ENCODE assay signal across 28 cellular contexts in genomic region chr21:42834730-42835191, GRCh38. TPM values are rescaled to one million over a fixed set of nuclear protein-coding genes. Genes with fewer than 3 reads are reported as not detected.
A peak's percentile ranks its signal among the peaks of the same experiment; 100 is the strongest.
DNase-seq lines count a peak whose midpoint lies in the region; ATAC-seq and TF ChIP-seq lines count a peak whose summit lies in the region.
"Had no signal": no experiment of that assay in that cellular context is flagged by ENCODE, and none has a peak within 500 bp of the region (broad histone marks: within the 10 kb centered on the region; RNA-seq: fewer than 3 reads in every experiment).

No MANE protein-coding gene starts in this region.

- no peak overlapping the region for H3K4ac ChIP-seq in IMR-90 (ENCODE audit: low read depth, low read length)

- no peaks in the 10 kb centered on the region for H3K9me3 ChIP-seq in SK-N-SH
- no peaks in the 10 kb centered on the region for H3K9me3 ChIP-seq in IMR-90 (ENCODE audit: control insufficient read depth, insufficient read depth, low read length)
- H3K9me3 ChIP-seq in endodermal cell (ENCODE audit: control insufficient read depth, low read length): peaks cover 3% of the 10 kb centered on the region
- no peaks in the 10 kb centered on the region for H3K9me3 ChIP-seq in osteoblast (ENCODE audit: low read depth, low read length)
- H3K9me3 ChIP-seq: body of pancreas had no signal

- intact Hi-C loops in IMR-90 (cut with micrococcal nuclease): no loop called here

- H2AFZ ChIP-seq in SK-N-SH (ENCODE audit: low read depth) (no peak overlapping the region), IMR-90 (replicated peaks; ENCODE audit: low read length, poor library complexity) (no peak overlapping the region), osteoblast (ENCODE audit: low read length) (no peak overlapping the region)
- H2AFZ ChIP-seq: hepatocyte had no signal

- no peak overlapping the region for H2BK120ac ChIP-seq in IMR-90 (ENCODE audit: low read depth, low read length)

- DNase-seq in SK-N-SH (peak; percentile 21), IMR-90 (no peak), endodermal cell (peak; percentile 47), osteoblast (ENCODE audit: insufficient read length, low spot score, missing footprints) (peak; percentile 38), islet precursor cell (no peak), NCI-H187 treated with DMSO at 0.1 percent for 48 hours (lab: John Stamatoyannopoulos, UW) (no peak)
- DNase-seq: activated CD4-positive, alpha-beta T cell treated with anti-CD3 and anti-CD28 coated beads for 1 hour; body of pancreas; CD4-positive, CD25-positive, alpha-beta regulatory T cell; DMS 273 treated with DMSO at 0.1 percent for 48 hours; effector CD4-positive, alpha-beta T cell; erythroblast; foreskin keratinocyte; immature natural killer cell; KG1; MM.1S; NCI-H1436; NCI-H524; nephron progenitor cell; NK-92 treated with Interleukin-12 subunit alpha and Interleukin-12 subunit beta, amount 100 ng/mL, for 24 hours; stimulated activated CD8-positive, alpha-beta memory T cell treated with anti-CD3 and anti-CD28 coated beads, Interleukin-4, amount 100 ng/mL, for 48 hours; trophoblast cell had no signal

- no peak overlapping the region for H3K4me3 Mint-ChIP-seq in endodermal cell
- H3K4me3 Mint-ChIP-seq: CD4-positive, CD25-positive, alpha-beta regulatory T cell; immature natural killer cell; nephron progenitor cell; T-cell had no signal

- no peak overlapping the region for H3K18ac ChIP-seq in IMR-90 (ENCODE audit: low read depth, low read length)

- in situ Hi-C loops in IMR-90 (cut with MboI; ENCODE audit: low sequenced_read_pairs): loop anchor here (25.0 kb wide), 1 partner anchor 672 kb away; no protein-coding TSS in a partner anchor

- H3K79me2 ChIP-seq in SK-N-SH (ENCODE audit: insufficient read depth) (no peaks in the 10 kb centered on the region), osteoblast (ENCODE audit: insufficient read depth, low read length) (no peaks in the 10 kb centered on the region)
- H3K79me2 ChIP-seq: hepatocyte had no signal

- H3K9me1 ChIP-seq in IMR-90 (ENCODE audit: insufficient read depth, low read length): 0 out of 2 replicates have a peak, but pooled peaks cover 5% of the 10 kb centered on the region

- no peak overlapping the region for H2BK20ac ChIP-seq in IMR-90 (ENCODE audit: low read depth, low read length)

- H3K4me3 ChIP-seq in SK-N-SH (ENCODE audit: low read depth in 2 of 2, low read length in 1 of 2) (no peak overlapping the region), IMR-90 (ENCODE audit: insufficient read depth, low read depth, low read length) (no peak overlapping the region), endodermal cell (ENCODE audit: low read length) (no peak overlapping the region), osteoblast (ENCODE audit: insufficient read depth, low read length) (no peak overlapping the region)
- H3K4me3 ChIP-seq: body of pancreas, hepatocyte had no signal

- no peaks in the 10 kb centered on the region for H3K9me2 ChIP-seq in SK-N-SH

- TF ChIP-seq CTCF in SK-N-SH (IDR thresholded peaks at IDR 0.05) (no peak), IMR-90 (conservative IDR thresholded peaks at IDR 0.05; ENCODE audit: low read depth, low read length) (no peak), endodermal cell (conservative IDR thresholded peaks at IDR 0.05) (no peak), osteoblast (IDR thresholded peaks at IDR 0.05; ENCODE audit: extremely low read depth, low read depth, low read length) (no peak)

- peaks cover 0 to 9% of the 10 kb centered on the region in 2 experiments; a peak in 1 of 4 replicates for H3K4me1 ChIP-seq in SK-N-SH (ENCODE audit: control insufficient read depth in 1 of 2, insufficient read depth in 2 of 2, low read depth in 1 of 2, low read length in 1 of 2)
- H3K4me1 ChIP-seq in IMR-90 (ENCODE audit: control insufficient read depth, insufficient read depth, low read length): no peaks in the 10 kb centered on the region
- no peaks in the 10 kb centered on the region for H3K4me1 ChIP-seq in endodermal cell (ENCODE audit: control insufficient read depth, insufficient read depth, low read length)
- no peaks in the 10 kb centered on the region for H3K4me1 ChIP-seq in osteoblast (ENCODE audit: insufficient read depth, low read length)
- H3K4me1 ChIP-seq: foreskin keratinocyte had no signal

- H3K36me3 Mint-ChIP-seq in endodermal cell (ENCODE audit: low read depth): peaks cover 45% of the 10 kb centered on the region

- H2AK5ac ChIP-seq in IMR-90 (ENCODE audit: low read depth, low read length): no peak overlapping the region

- WGBS in SK-N-SH (ENCODE audit: low lambda C conversion rate): 94% methylated on average over 10 of the region's 13 CpGs
- WGBS in IMR-90 (ENCODE audit: extremely low coverage in 2 of 2, insufficient read length in 1 of 2), 2 experiments: no CpG with 5 or more reads among the region's 13 CpGs
- WGBS in endodermal cell (ENCODE audit: insufficient coverage in 1 of 2, insufficient read length in 1 of 2), 2 experiments: 94 to 95% methylated on average over 7 to 13 of the region's 13 CpGs

- no peaks in the 10 kb centered on the region for H3K9me3 Mint-ChIP-seq in endodermal cell
- H3K9me3 Mint-ChIP-seq: activated T-helper 2 cell treated with anti-CD3 and anti-CD28 coated beads, Interferon-gamma antibody, Interleukin-2, Interleukin-4, amounts not matched to agents 10 μg/mL and 5 μg/mL and 100 μg/mL, durations not matched to agents 14 hours and 24 hours and 36 hours; CD4-positive, CD25-positive, alpha-beta regulatory T cell; T-cell had no signal

- BruUV-seq in IMR-90 (replicated peaks; lab: Mats Ljungman, UMichigan): no TSS peak

- H3K27ac ChIP-seq in SK-N-SH (ENCODE audit: low read depth in 2 of 2, low read length in 1 of 2) (no peak overlapping the region), IMR-90 (ENCODE audit: insufficient read depth, low read length) (no peak overlapping the region), endodermal cell (ENCODE audit: low read depth, low read length) (no peak overlapping the region), osteoblast (ENCODE audit: low read depth, low read length) (no peak overlapping the region)
- H3K27ac ChIP-seq: 22Rv1, body of pancreas, foreskin keratinocyte, hepatocyte had no signal

- H4K91ac ChIP-seq in IMR-90 (ENCODE audit: insufficient read depth, low read depth, low read length): no peak overlapping the region

- dilution Hi-C loops in IMR-90 (cut with HindIII; ENCODE audit: low sequenced_read_pairs, unreplicated experiment): no loop called here

- H2BK5ac ChIP-seq in IMR-90 (ENCODE audit: low read depth, low read length, poor library complexity, severe bottlenecking): no peak overlapping the region

- H3K4me1 Mint-ChIP-seq in endodermal cell: peaks cover 8% of the 10 kb centered on the region

- H3K27me3 ChIP-seq in SK-N-SH (ENCODE audit: insufficient read depth) (no peaks in the 10 kb centered on the region), IMR-90 (ENCODE audit: control insufficient read depth, insufficient read depth, low read length) (no peaks in the 10 kb centered on the region), endodermal cell (ENCODE audit: control insufficient read depth, insufficient read depth, low read length, poor library complexity, severe bottlenecking) (no peaks in the 10 kb centered on the region), osteoblast (ENCODE audit: insufficient read depth, low read length) (no peaks in the 10 kb centered on the region)
- H3K27me3 ChIP-seq: body of pancreas, hepatocyte had no signal

- POLR2A ChIA-PET in SK-N-SH (lab: Yijun Ruan, JAX): no interaction called here
- POLR2A ChIA-PET in IMR-90 (lab: Charles Lee; ENCODE audit: unreplicated experiment): no interaction called here

- H2BK15ac ChIP-seq in IMR-90 (ENCODE audit: low read depth, low read length): no peak overlapping the region

- no peak overlapping the region for H3K56ac ChIP-seq in IMR-90 (ENCODE audit: extremely low read depth, insufficient read depth, low read length)

- H4K20me1 ChIP-seq in SK-N-SH (ENCODE audit: insufficient read depth) (no peaks in the 10 kb centered on the region), IMR-90 (ENCODE audit: insufficient read depth, low read length) (no peaks in the 10 kb centered on the region), osteoblast (ENCODE audit: insufficient read depth, low read length) (no peaks in the 10 kb centered on the region)

- no peak for TF ChIP-seq POLR2A in IMR-90 (IDR thresholded peaks at IDR 0.05; ENCODE audit: low read depth, low read length)

- H4K8ac ChIP-seq in IMR-90 (ENCODE audit: low read depth in 2 of 2, low read length in 2 of 2): no peak overlapping the region

- ATAC-seq in SK-N-SH treated with all-trans-retinoic acid at 6 μM for 48 hours (no peak), IMR-90 (ENCODE audit: low read depth) (no peak; the same call in 1 of the 2 replicates), GM18517 (IDR thresholded peaks at IDR 0.05; ENCODE audit: unreplicated experiment) (no peak)
- ATAC-seq: body of pancreas, foreskin keratinocyte, T-cell had no signal

- CTCF ChIA-PET in SK-N-SH (lab: Yijun Ruan, JAX) (interaction anchor here (1.0 kb wide), 1 partner anchor 184 kb away, joined by 3 read pairs; no protein-coding TSS in a partner anchor), IMR-90 (lab: Yijun Ruan, JAX) (no interaction called here)

- H3K27me3 Mint-ChIP-seq in endodermal cell (ENCODE audit: insufficient read depth): peaks cover 2% of the 10 kb centered on the region
- H3K27me3 Mint-ChIP-seq: T-cell had no signal

- TF ChIP-seq RAD21 in SK-N-SH (IDR thresholded peaks at IDR 0.05; ENCODE audit: low read length) (no peak), IMR-90 (IDR thresholded peaks at IDR 0.05; ENCODE audit: low read length) (no peak)

- no peaks in the 10 kb centered on the region for H3K79me1 ChIP-seq in IMR-90 (ENCODE audit: low read depth in 1 of 2, low read length in 2 of 2)

- peak overlapping the region; percentile 39 for H2AK9ac ChIP-seq in IMR-90 (replicated peaks; ENCODE audit: low read depth, low read length, poor library complexity)

- H3K4me2 ChIP-seq in SK-N-SH (no peak overlapping the region), IMR-90 (ENCODE audit: low read depth, low read length) (no peak overlapping the region), osteoblast (ENCODE audit: insufficient read depth, low read length) (no peak overlapping the region)
- H3K4me2 ChIP-seq: hepatocyte had no signal

- H3K23ac ChIP-seq in IMR-90 (ENCODE audit: low read depth, low read length): no peak overlapping the region

- H3K27ac Mint-ChIP-seq in endodermal cell: no peak overlapping the region
- H3K27ac Mint-ChIP-seq: activated T-helper 2 cell treated with anti-CD3 and anti-CD28 coated beads, Interferon-gamma antibody, Interleukin-2, Interleukin-4, amounts not matched to agents 10 μg/mL and 5 μg/mL and 100 μg/mL, durations not matched to agents 14 hours and 24 hours and 36 hours; immature natural killer cell; nephron progenitor cell; T-cell had no signal

- H3F3A ChIP-seq in SK-N-SH (replicated peaks; ENCODE audit: insufficient read depth): no peaks in the 10 kb centered on the region

- no peak overlapping the region for H4K5ac ChIP-seq in IMR-90 (ENCODE audit: low read depth, low read length)

- no peak for TF ChIP-seq EP300 in SK-N-SH (IDR thresholded peaks at IDR 0.05; ENCODE audit: borderline replicate concordance in 1 of 2, low read depth in 1 of 2, low read length in 1 of 2)

- H3K9ac ChIP-seq in SK-N-SH: no peak overlapping the region
- no peak overlapping the region for H3K9ac ChIP-seq in IMR-90 (ENCODE audit: low read depth, low read length)
- H3K9ac ChIP-seq in endodermal cell (ENCODE audit: extremely low read depth, low read length, poor library complexity, severe bottlenecking): no peak overlapping the region

- H3K36me3 ChIP-seq in SK-N-SH (replicated peaks in 1 of 2; ENCODE audit: control insufficient read depth in 1 of 2, insufficient read depth in 2 of 2, low read length in 1 of 2): peaks cover 0 to 5% of the 10 kb centered on the region in 2 experiments
- peaks cover 4% of the 10 kb centered on the region for H3K36me3 ChIP-seq in IMR-90 (ENCODE audit: control insufficient read depth, insufficient read depth, low read length)
- H3K36me3 ChIP-seq in endodermal cell (ENCODE audit: control insufficient read depth, insufficient read depth, low read length): peaks cover 36% of the 10 kb centered on the region
- no peaks in the 10 kb centered on the region for H3K36me3 ChIP-seq in osteoblast (ENCODE audit: insufficient read depth, low read length)

- no peak overlapping the region for H3K14ac ChIP-seq in IMR-90 (replicated peaks; ENCODE audit: low read depth, low read length)

RNA-seq across cellular contexts. Expression of gene WDR4, which starts 44.6 kb away (rescaled TPM):
- polyA plus RNA-seq in SK-N-SH (2012; rRNA removed): 21.8 and 26.5 TPM in 2 replicates
- 13.0 and 18.1 TPM in 2 replicates for polyA plus RNA-seq in SK-N-SH (2012; cell fraction: cytosol; rRNA removed)
- polyA plus RNA-seq in SK-N-SH (2012; cell fraction: nucleus; rRNA removed): 36.3 and 54.9 TPM in 2 replicates
- total RNA-seq in IMR-90 (2012; rRNA removed): 8.6 and 11.3 TPM in 2 replicates
- polyA plus RNA-seq in IMR-90 (2012; rRNA removed): 20.2 and 20.8 TPM in 2 replicates
- polyA plus RNA-seq in IMR-90 (2012; cell fraction: cytosol; rRNA removed): 15.7 and 21.6 TPM in 2 replicates
- 19.5 and 32.3 TPM in 2 replicates for polyA plus RNA-seq in IMR-90 (2012; cell fraction: nucleus; rRNA removed; ENCODE audit: low replicate concordance)
- 10 to 100 TPM; 26.7 to 33.5 TPM for total RNA-seq in endodermal cell
- 9.5 TPM for polyA plus RNA-seq in endodermal cell (2013, experiment 1 of 2)
- polyA plus RNA-seq in endodermal cell (2013, experiment 2 of 2): 9.6 TPM
- 8.0 and 10.1 TPM in 2 replicates for total RNA-seq in osteoblast

RNA-seq across cellular contexts. Expression of gene NDUFV3, which starts 58.3 kb away (rescaled TPM):
- polyA plus RNA-seq in SK-N-SH (2012; rRNA removed): 27.3 and 32.9 TPM in 2 replicates
- 22.8 and 24.3 TPM in 2 replicates for polyA plus RNA-seq in SK-N-SH (2012; cell fraction: cytosol; rRNA removed)
- polyA plus RNA-seq in SK-N-SH (2012; cell fraction: nucleus; rRNA removed): 26.2 and 27.4 TPM in 2 replicates
- total RNA-seq in IMR-90 (2012; rRNA removed): 55.6 and 62.5 TPM in 2 replicates
- polyA plus RNA-seq in IMR-90 (2012; rRNA removed): 38.5 and 44.1 TPM in 2 replicates
- polyA plus RNA-seq in IMR-90 (2012; cell fraction: cytosol; rRNA removed): 23.1 and 23.3 TPM in 2 replicates
- polyA plus RNA-seq in IMR-90 (2012; cell fraction: nucleus; rRNA removed; ENCODE audit: low replicate concordance): 16.8 and 24.6 TPM in 2 replicates
- 10 to 100 TPM; 25.8 to 27.2 TPM for total RNA-seq in endodermal cell
- polyA plus RNA-seq in endodermal cell (2013, experiment 1 of 2): 23.5 TPM
- 24.3 TPM for polyA plus RNA-seq in endodermal cell (2013, experiment 2 of 2)
- total RNA-seq in osteoblast: 65.1 and 66.2 TPM in 2 replicates

Comparison
In these comparisons a context has a peak if more than half of its experiments do, and no peak if none do; other contexts are left out.
1. DNase-seq: peak in SK-N-SH (single experiment), endodermal cell (single experiment) and osteoblast (single experiment); none in IMR-90 (single experiment), islet precursor cell (single experiment) and NCI-H187 treated with DMSO at 0.1 percent for 48 hours (single experiment).